In the genomic region with DNA sequence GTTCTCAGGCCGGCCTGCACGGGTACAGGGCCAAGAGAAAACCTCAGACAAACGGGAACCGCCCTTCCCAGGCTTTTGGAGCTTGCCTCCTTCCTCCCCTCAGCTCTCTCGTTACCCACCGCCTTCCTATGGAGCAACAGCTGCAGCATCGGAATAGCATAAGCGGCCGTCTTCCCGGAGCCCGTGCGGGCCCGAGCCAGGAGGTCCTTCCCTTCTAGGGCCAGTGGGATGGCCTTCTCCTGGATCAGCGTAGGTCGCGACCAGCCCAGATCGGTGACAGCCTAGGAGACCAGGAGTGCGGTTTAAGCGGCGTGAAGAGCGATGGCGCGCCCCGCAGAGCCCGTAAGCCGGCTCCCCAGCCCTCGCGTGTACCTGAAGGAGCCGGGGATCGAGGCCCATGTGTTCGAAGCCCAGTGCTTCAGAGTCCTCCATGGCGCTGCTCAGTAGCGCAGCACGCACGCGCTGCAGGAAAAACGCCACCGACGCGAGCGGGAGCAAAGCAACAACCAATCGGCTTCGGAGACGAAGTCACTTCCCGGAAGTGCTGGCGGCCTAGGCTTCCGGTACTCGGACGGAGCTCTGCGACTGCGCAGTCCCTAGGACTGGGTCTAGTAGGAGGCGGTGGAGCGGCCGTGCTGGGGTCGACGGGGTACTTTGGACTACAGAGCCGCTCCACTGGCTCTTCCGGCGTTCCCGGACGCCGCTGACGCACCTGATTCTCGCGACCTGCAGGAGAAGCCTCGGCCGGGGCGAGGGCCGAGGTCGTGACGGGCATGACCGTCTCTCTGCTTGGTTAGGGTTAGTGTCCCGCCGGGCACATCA, we compare ENCODE assay signal across 1 cellular context.
TF ChIP-seq lines count a peak whose summit lies in the region.

A gene with protein sequence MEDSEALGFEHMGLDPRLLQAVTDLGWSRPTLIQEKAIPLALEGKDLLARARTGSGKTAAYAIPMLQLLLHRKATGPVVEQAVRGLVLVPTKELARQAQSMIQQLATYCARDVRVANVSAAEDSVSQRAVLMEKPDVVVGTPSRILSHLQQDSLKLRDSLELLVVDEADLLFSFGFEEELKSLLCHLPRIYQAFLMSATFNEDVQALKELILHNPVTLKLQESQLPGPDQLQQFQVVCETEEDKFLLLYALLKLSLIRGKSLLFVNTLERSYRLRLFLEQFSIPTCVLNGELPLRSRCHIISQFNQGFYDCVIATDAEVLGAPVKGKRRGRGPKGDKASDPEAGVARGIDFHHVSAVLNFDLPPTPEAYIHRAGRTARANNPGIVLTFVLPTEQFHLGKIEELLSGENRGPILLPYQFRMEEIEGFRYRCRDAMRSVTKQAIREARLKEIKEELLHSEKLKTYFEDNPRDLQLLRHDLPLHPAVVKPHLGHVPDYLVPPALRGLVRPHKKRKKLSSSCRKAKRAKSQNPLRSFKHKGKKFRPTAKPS (minus strand): TSS at position 445 of the 822 bp plus-strand sequence. CDS start 13 bp downstream, at position 432.

TF ChIP-seq in K562, 482 proteins besides CTCF, POLR2A, EP300 and RAD21 (continued from another document):
- TF ChIP-seq, protein P1, sequence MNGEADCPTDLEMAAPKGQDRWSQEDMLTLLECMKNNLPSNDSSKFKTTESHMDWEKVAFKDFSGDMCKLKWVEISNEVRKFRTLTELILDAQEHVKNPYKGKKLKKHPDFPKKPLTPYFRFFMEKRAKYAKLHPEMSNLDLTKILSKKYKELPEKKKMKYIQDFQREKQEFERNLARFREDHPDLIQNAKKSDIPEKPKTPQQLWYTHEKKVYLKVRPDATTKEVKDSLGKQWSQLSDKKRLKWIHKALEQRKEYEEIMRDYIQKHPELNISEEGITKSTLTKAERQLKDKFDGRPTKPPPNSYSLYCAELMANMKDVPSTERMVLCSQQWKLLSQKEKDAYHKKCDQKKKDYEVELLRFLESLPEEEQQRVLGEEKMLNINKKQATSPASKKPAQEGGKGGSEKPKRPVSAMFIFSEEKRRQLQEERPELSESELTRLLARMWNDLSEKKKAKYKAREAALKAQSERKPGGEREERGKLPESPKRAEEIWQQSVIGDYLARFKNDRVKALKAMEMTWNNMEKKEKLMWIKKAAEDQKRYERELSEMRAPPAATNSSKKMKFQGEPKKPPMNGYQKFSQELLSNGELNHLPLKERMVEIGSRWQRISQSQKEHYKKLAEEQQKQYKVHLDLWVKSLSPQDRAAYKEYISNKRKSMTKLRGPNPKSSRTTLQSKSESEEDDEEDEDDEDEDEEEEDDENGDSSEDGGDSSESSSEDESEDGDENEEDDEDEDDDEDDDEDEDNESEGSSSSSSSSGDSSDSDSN (IDR thresholded peaks at IDR 0.05; ENCODE audit: borderline replicate concordance in 1 of 2, low read depth in 2 of 2, low read length in 2 of 2): 0 out of 4 replicates have a peak, but pooled peaks of 1 of the 2 experiments have one; percentile 47
- TF ChIP-seq RBM22 (IDR thresholded peaks at IDR 0.05; ENCODE audit: low read depth, low read length, poor library complexity, severe bottlenecking) (peak; percentile 40), GABPA (tag; conservative IDR thresholded peaks at IDR 0.05; ENCODE audit: low read depth) (peak; percentile 96), CBX1 (IDR thresholded peaks at IDR 0.05; ENCODE audit: low read depth) (no peak; the same call in 1 of the 2 replicates), ZNF717 (CRISPR knock-in tag; IDR thresholded peaks at IDR 0.05) (no peak), BACH1 (tag; IDR thresholded peaks at IDR 0.05) (no peak), HNRNPLL (IDR thresholded peaks at IDR 0.05; ENCODE audit: low read depth, low read length, poor library complexity, severe bottlenecking) (peak; percentile 80), ARNT (IDR thresholded peaks at IDR 0.05) (no peak), ZNF445 (CRISPR knock-in tag; IDR thresholded peaks at IDR 0.05; ENCODE audit: low read depth) (no peak), CHD2 (IDR thresholded peaks at IDR 0.05; ENCODE audit: low read depth, low read length) (peak; percentile 89)
- TF ChIP-seq, protein P2, sequence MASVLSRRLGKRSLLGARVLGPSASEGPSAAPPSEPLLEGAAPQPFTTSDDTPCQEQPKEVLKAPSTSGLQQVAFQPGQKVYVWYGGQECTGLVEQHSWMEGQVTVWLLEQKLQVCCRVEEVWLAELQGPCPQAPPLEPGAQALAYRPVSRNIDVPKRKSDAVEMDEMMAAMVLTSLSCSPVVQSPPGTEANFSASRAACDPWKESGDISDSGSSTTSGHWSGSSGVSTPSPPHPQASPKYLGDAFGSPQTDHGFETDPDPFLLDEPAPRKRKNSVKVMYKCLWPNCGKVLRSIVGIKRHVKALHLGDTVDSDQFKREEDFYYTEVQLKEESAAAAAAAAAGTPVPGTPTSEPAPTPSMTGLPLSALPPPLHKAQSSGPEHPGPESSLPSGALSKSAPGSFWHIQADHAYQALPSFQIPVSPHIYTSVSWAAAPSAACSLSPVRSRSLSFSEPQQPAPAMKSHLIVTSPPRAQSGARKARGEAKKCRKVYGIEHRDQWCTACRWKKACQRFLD (CRISPR knock-in tag; IDR thresholded peaks at IDR 0.05): peak; percentile 58; the same call in 1 of the 2 replicates
- TF ChIP-seq, protein P3, sequence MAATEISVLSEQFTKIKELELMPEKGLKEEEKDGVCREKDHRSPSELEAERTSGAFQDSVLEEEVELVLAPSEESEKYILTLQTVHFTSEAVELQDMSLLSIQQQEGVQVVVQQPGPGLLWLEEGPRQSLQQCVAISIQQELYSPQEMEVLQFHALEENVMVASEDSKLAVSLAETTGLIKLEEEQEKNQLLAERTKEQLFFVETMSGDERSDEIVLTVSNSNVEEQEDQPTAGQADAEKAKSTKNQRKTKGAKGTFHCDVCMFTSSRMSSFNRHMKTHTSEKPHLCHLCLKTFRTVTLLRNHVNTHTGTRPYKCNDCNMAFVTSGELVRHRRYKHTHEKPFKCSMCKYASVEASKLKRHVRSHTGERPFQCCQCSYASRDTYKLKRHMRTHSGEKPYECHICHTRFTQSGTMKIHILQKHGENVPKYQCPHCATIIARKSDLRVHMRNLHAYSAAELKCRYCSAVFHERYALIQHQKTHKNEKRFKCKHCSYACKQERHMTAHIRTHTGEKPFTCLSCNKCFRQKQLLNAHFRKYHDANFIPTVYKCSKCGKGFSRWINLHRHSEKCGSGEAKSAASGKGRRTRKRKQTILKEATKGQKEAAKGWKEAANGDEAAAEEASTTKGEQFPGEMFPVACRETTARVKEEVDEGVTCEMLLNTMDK (IDR thresholded peaks at IDR 0.05; ENCODE audit: borderline replicate concordance, insufficient read depth, low read depth, low read length, poor library complexity, severe bottlenecking): no peak
